ENCODE assay signal across 1 cellular context in genomic region chr2:44731505-44731904, GRCh38.
A peak's percentile ranks its signal among the peaks of the same experiment; 100 is the strongest.
TF ChIP-seq lines count a peak whose summit lies in the region.

No MANE protein-coding gene starts in this region.

TF ChIP-seq in GM12878, 131 proteins besides CTCF, POLR2A, EP300 and RAD21 (continued from another document):
- peak; percentile 67 for TF ChIP-seq ATF2 (IDR thresholded peaks at IDR 0.05; ENCODE audit: low read length)
- TF ChIP-seq YY1 (IDR thresholded peaks at IDR 0.05; ENCODE audit: low read depth, low read length), result no peak
- peak; percentile 75; the same call in 1 of the 2 replicates for TF ChIP-seq RELB (IDR thresholded peaks at IDR 0.05; ENCODE audit: low read depth)
- no peak for TF ChIP-seq SUZ12 (IDR thresholded peaks at IDR 0.05; ENCODE audit: unreplicated experiment)
- peak in 1 of 2 experiments; percentile 27; a peak in 1 of 4 replicates for TF ChIP-seq BHLHE40 (IDR thresholded peaks at IDR 0.05; ENCODE audit: borderline replicate concordance in 1 of 2, low read depth in 2 of 2, low read length in 1 of 2)
- TF ChIP-seq IKZF2 (IDR thresholded peaks at IDR 0.05), result peak; percentile 79 to 85; a peak in 3 of 4 replicates
- no peak for TF ChIP-seq RCOR1 (conservative IDR thresholded peaks at IDR 0.05; ENCODE audit: low read depth, low read length)
- peak; percentile 86 for TF ChIP-seq NR2F1 (conservative IDR thresholded peaks at IDR 0.05)
- no peak for TF ChIP-seq SP1 (IDR thresholded peaks at IDR 0.05; ENCODE audit: low read depth, low read length)
- no peak for TF ChIP-seq CHD4 (IDR thresholded peaks at IDR 0.05)
- TF ChIP-seq MEF2A (IDR thresholded peaks at IDR 0.05; ENCODE audit: insufficient read depth, low read depth, low read length), result 0 out of 2 replicates have a peak, but pooled peaks have one; percentile 36
- TF ChIP-seq IKZF1 (conservative IDR thresholded peaks at IDR 0.05), result 0 out of 2 replicates have a peak, but pooled peaks have one; percentile 42
- peak; percentile 86 for TF ChIP-seq ZNF24 (IDR thresholded peaks at IDR 0.05)
- no peak for TF ChIP-seq CHD2 (IDR thresholded peaks at IDR 0.05; ENCODE audit: borderline replicate concordance, low read depth, low read length)
- peak; percentile 98 for TF ChIP-seq MTA2 (IDR thresholded peaks at IDR 0.05; ENCODE audit: low read depth)
- peak; percentile 81 for TF ChIP-seq DPF2 (IDR thresholded peaks at IDR 0.05)
- peak; percentile 85 for TF ChIP-seq RUNX3 (IDR thresholded peaks at IDR 0.05; ENCODE audit: low read length)
- TF ChIP-seq ESRRA (IDR thresholded peaks at IDR 0.05; ENCODE audit: low read length), result no peak
- no peak for TF ChIP-seq KLF5 (IDR thresholded peaks at IDR 0.05; ENCODE audit: partially characterized antibody)
- TF ChIP-seq ZNF592 (IDR thresholded peaks at IDR 0.05), result no peak
